Comparison of ENCODE assay signal across 7 cellular contexts in genomic region chr16:73056383-73056782, GRCh38. TPM values are rescaled to one million over a fixed set of nuclear protein-coding genes. Genes with fewer than 3 reads are reported as not detected.
DNase-seq lines count a peak whose midpoint lies in the region; ATAC-seq, FAIRE-seq and TF ChIP-seq lines count a peak whose summit lies in the region.

No MANE protein-coding gene starts in this region.

- H3K9me3 Mint-ChIP-seq in MCF 10A (ENCODE audit: unreplicated experiment) (no peaks in the 10 kb centered on the region), immature natural killer cell (peaks cover 0 to 2% (median 0%) of the 10 kb centered on the region in 6 donors)

- peak overlapping the region; percentile 86 for H3K9ac ChIP-seq in HepG2 (ENCODE audit: insufficient read depth, low read depth, low read length)

- no peak for FAIRE-seq in HepG2 (lab: Jason Lieb, UNC)

- H3K36me3 Mint-ChIP-seq in MCF 10A (ENCODE audit: insufficient read depth, unreplicated experiment) (peaks cover 14% of the 10 kb centered on the region), immature natural killer cell (peaks cover 0 to 4% (median 4%) of the 10 kb centered on the region in 3 donors)

- no peaks in the 10 kb centered on the region for H3K27me3 ChIP-seq in HepG2 (ENCODE audit: control insufficient read depth in 1 of 2, insufficient read depth in 2 of 2, low read length in 2 of 2)

- H3K9me3 ChIP-seq in HepG2 (ENCODE audit: low read length): no peaks in the 10 kb centered on the region

- H3K27ac Mint-ChIP-seq in MCF 10A (ENCODE audit: low read depth, unreplicated experiment) (no peak overlapping the region), immature natural killer cell (no peak overlapping the region)

- H4K20me1 ChIP-seq in HepG2 (ENCODE audit: insufficient read depth, low read length): no peaks in the 10 kb centered on the region

- H3K4me1 ChIP-seq in HepG2 (ENCODE audit: insufficient read depth, low read length): peaks cover 68% of the 10 kb centered on the region

- H2AFZ ChIP-seq in HepG2 (ENCODE audit: low read length): no peak overlapping the region

- TF ChIP-seq RAD21 in HepG2 (CRISPR knock-in tag; IDR thresholded peaks at IDR 0.05): no peak

- in situ Hi-C loops in HepG2 (cut with HindIII; ENCODE audit: extremely low pct_ligation_motif_present, low pct_unique_long_range_greater_than_20kb): loop anchor here (5.0 kb wide), 1 partner anchor 179 kb away; no protein-coding TSS in a partner anchor

- intact Hi-C loops in MCF 10A (cut with micrococcal nuclease) (loop anchor here (1.0 to 10.0 kb wide), 7 partner anchors 56 to 392 kb away; no protein-coding TSS in a partner anchor), HepG2 (cut with micrococcal nuclease; ENCODE audit: unreplicated experiment) (loop anchor here (1.0 to 5.0 kb wide), 4 partner anchors 9 to 141 kb away; no protein-coding TSS in a partner anchor)

- H3K27ac ChIP-seq in HepG2 (ENCODE audit: extremely low read length, insufficient read depth, low read length) (peak overlapping the region; percentile 82), substantia nigra (ENCODE audit: low read depth, low read length, poor library complexity, severe bottlenecking) (peak overlapping the region; percentile 65)

- no peaks in the 10 kb centered on the region for H3K36me3 ChIP-seq in HepG2 (replicated peaks in 1 of 2; ENCODE audit: control insufficient read depth in 1 of 2, insufficient read depth in 2 of 2, low read length in 2 of 2)

- H3K4me1 Mint-ChIP-seq in MCF 10A (ENCODE audit: insufficient read depth, unreplicated experiment) (peaks cover 31% of the 10 kb centered on the region), immature natural killer cell (peaks cover 30 to 33% of the 10 kb centered on the region in 2 donors)

- no peak for TF ChIP-seq CTCF in LNCaP clone FGC (IDR thresholded peaks at IDR 0.05; ENCODE audit: control insufficient read depth, extremely low read depth, insufficient read depth)
- TF ChIP-seq CTCF in MCF 10A (IDR thresholded peaks at IDR 0.05; ENCODE audit: unreplicated experiment): no peak
- TF ChIP-seq CTCF in HepG2 (CRISPR knock-in tag; IDR thresholded peaks at IDR 0.05): no peak

- no peaks in the 10 kb centered on the region for H3K27me3 Mint-ChIP-seq in MCF 10A (ENCODE audit: insufficient read depth, unreplicated experiment)
- peaks cover 10 to 27% (median 21%) of the 10 kb centered on the region in 3 donors for H3K27me3 Mint-ChIP-seq in immature natural killer cell (ENCODE audit: low read depth in 3 of 3)

- CTCF ChIA-PET in MCF 10A (lab: Yijun Ruan, JAX) (interaction anchor here (0.6 to 2.3 kb wide), 8 partner anchors 54 to 961 kb away, joined by 3 to 9 read pairs (median 4); no protein-coding TSS in a partner anchor), HepG2 (lab: Yijun Ruan, JAX; ENCODE audit: low intra/inter-chr PET ratio, low total read pairs) (no interaction called here)

- peak overlapping the region; percentile 98 for H3K4me2 ChIP-seq in HepG2 (ENCODE audit: low read depth, low read length)

- TF ChIP-seq EP300 in HepG2 (IDR thresholded peaks at IDR 0.05; ENCODE audit: low read depth in 2 of 2, low read length in 2 of 2) (no peak), HepG2 (CRISPR knock-in tag; IDR thresholded peaks at IDR 0.05; ENCODE audit: borderline replicate concordance) (no peak)

- H3K4me3 ChIP-seq in LNCaP clone FGC (ENCODE audit: low read depth, low read length) (peak overlapping the region; percentile 68), HepG2 (replicated peaks in 1 of 3; ENCODE audit: insufficient read depth in 1 of 3, low read depth in 2 of 3, low read length in 3 of 3) (peak overlapping the region; percentile 75 to 91 (median 77))

- H3K4me3 Mint-ChIP-seq in MCF 10A (ENCODE audit: unreplicated experiment) (peak overlapping the region; percentile 87), immature natural killer cell (peak overlapping the region in 2 of 5 donors; percentile 3 to 6)

- TSS peak; percentile 53 for BruUV-seq in MCF 10A (replicated peaks; lab: Mats Ljungman, UMichigan)
- no TSS peak for BruUV-seq in HepG2 (replicated peaks; lab: Mats Ljungman, UMichigan)

- TF ChIP-seq POLR2A in HepG2 (IDR thresholded peaks at IDR 0.05; ENCODE audit: insufficient read depth in 1 of 2, low read depth in 2 of 2, low read length in 2 of 2) (no peak), erythroblast (IDR thresholded peaks at IDR 0.05; ENCODE audit: low read length) (no peak)

- WGBS in HepG2 (ENCODE audit: low lambda C conversion rate): 6% methylated on average over 5 of the region's 5 CpGs

- H3K79me2 ChIP-seq in HepG2 (ENCODE audit: insufficient read depth, low read length): peaks cover 59% of the 10 kb centered on the region

- no peak for ATAC-seq in HepG2
- ATAC-seq in HG03280 (IDR thresholded peaks at IDR 0.05; ENCODE audit: unreplicated experiment): no peak

- DNase-seq in LNCaP clone FGC (ENCODE audit: low read depth) (no peak), MCF 10A (ENCODE audit: unreplicated experiment) (no peak), HepG2 (ENCODE audit: low spot score) (no peak), substantia nigra (lab: John Stamatoyannopoulos, UW) (no peak), immature natural killer cell (no peak), erythroblast (lab: John Stamatoyannopoulos, UW) (no peak)

- POLR2A ChIA-PET in MCF 10A (lab: Yijun Ruan, JAX) (interaction anchor here (0.6 to 10.2 kb wide), 19 partner anchors 10 to 682 kb away, joined by 3 to 111 read pairs (median 4); partner anchors contain the start of gene ZFHX3), HepG2 (lab: Yijun Ruan, JAX) (interaction anchor here (1.0 to 5.1 kb wide), 10 partner anchors 9 to 224 kb away, joined by 3 to 36 read pairs (median 8); partner anchors contain the start of gene ZFHX3)

TF ChIP-seq in HepG2, 621 proteins besides CTCF, POLR2A, EP300 and RAD21 (continues in another document):
- TF ChIP-seq ZNF224 (CRISPR knock-in tag; IDR thresholded peaks at IDR 0.05): no peak
- TF ChIP-seq MAFF (IDR thresholded peaks at IDR 0.05; ENCODE audit: low read depth, low read length): peak; percentile 38; the same call in 1 of the 2 replicates
- 0 out of 2 replicates have a peak, but pooled peaks have one; percentile 7 for TF ChIP-seq KLF6 (CRISPR knock-in tag; IDR thresholded peaks at IDR 0.05)
- TF ChIP-seq KAT2B (IDR thresholded peaks at IDR 0.05; ENCODE audit: borderline replicate concordance, low read depth, low read length): peak; percentile 37; the same call in 1 of the 2 replicates
- TF ChIP-seq ZNF18 (CRISPR knock-in tag; IDR thresholded peaks at IDR 0.05; ENCODE audit: insufficient replicate concordance): peak; percentile 14
- TF ChIP-seq, protein P1, sequence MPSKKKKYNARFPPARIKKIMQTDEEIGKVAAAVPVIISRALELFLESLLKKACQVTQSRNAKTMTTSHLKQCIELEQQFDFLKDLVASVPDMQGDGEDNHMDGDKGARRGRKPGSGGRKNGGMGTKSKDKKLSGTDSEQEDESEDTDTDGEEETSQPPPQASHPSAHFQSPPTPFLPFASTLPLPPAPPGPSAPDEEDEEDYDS (CRISPR knock-in tag; IDR thresholded peaks at IDR 0.05): peak; percentile 2; the same call in 1 of the 2 replicates

RNA-seq across cellular contexts. Expression of gene ZFHX3, which starts 8.5 kb away (rescaled TPM):
- total RNA-seq in MCF 10A (2022) (21.1 and 27.4 TPM in 2 replicates), HepG2 (2016; rRNA removed; fragmentation: Illumina TruSeq; extraction: Trizol) (6.0 and 12.3 TPM in 2 replicates)
- total RNA-seq in HepG2 (2016; cell fraction: cytosol; rRNA removed; fragmentation: Illumina TruSeq; extraction: Trizol; ENCODE audit: low read depth): 1.8 and 1.9 TPM in 2 replicates
- total RNA-seq in HepG2 (2016; cell fraction: insoluble cytoplasmic fraction; rRNA removed; fragmentation: Illumina TruSeq; extraction: Trizol): 5.6 and 10.6 TPM in 2 replicates
- 5.0 and 5.6 TPM in 2 replicates for total RNA-seq in HepG2 (2016; cell fraction: membrane; rRNA removed; fragmentation: Illumina TruSeq; extraction: Trizol)
- total RNA-seq in HepG2 (2016; cell fraction: nucleus; rRNA removed; fragmentation: Illumina TruSeq; extraction: Trizol): 15.3 and 19.7 TPM in 2 replicates
- polyA plus RNA-seq in HepG2 (2011; rRNA removed) (5.0 and 5.3 TPM in 2 replicates), immature natural killer cell (1 to 10 TPM in 2 of 3 donors, under 1 TPM in 1; 0.05 to 1.4 (median 1.0) TPM)
- polyA plus RNA-seq in HepG2 (2011; cell fraction: cytosol; rRNA removed): 3.5 and 4.2 TPM in 2 replicates
- polyA plus RNA-seq in HepG2 (2011; cell fraction: nucleus; rRNA removed): 10.2 and 11.2 TPM in 2 replicates
- 12.6 and 14.4 TPM in 2 replicates for polyA plus RNA-seq in HepG2 (2012)
- polyA plus RNA-seq in HepG2 (2016; cell fraction: cytosol; fragmentation: Illumina TruSeq; extraction: Trizol; ENCODE audit: low read depth): 0.31 and 0.36 TPM in 2 replicates
- 8.6 and 11.4 TPM in 2 replicates for polyA plus RNA-seq in HepG2 (2016; cell fraction: insoluble cytoplasmic fraction; fragmentation: Illumina TruSeq; extraction: Trizol; ENCODE audit: low read depth)
- polyA plus RNA-seq in HepG2 (2016; cell fraction: membrane; fragmentation: Illumina TruSeq; extraction: Trizol; ENCODE audit: low read depth): 1.0 and 1.4 TPM in 2 replicates
- polyA plus RNA-seq in HepG2 (2016; cell fraction: nucleus; fragmentation: Illumina TruSeq; extraction: Trizol; ENCODE audit: insufficient read depth, low read depth): 16.2 and 17.6 TPM in 2 replicates
- 12.7 and 18.2 TPM in 2 replicates for polyA minus RNA-seq in HepG2 (2011; rRNA and poly(A)+ RNA removed; ENCODE audit: low replicate concordance)
- polyA minus RNA-seq in HepG2 (2011; cell fraction: cytosol; rRNA and poly(A)+ RNA removed): 16.9 and 20.7 TPM in 2 replicates
- 23.9 and 27.2 TPM in 2 replicates for polyA minus RNA-seq in HepG2 (2011; cell fraction: nucleus; rRNA and poly(A)+ RNA removed)
